In the genomic region with DNA sequence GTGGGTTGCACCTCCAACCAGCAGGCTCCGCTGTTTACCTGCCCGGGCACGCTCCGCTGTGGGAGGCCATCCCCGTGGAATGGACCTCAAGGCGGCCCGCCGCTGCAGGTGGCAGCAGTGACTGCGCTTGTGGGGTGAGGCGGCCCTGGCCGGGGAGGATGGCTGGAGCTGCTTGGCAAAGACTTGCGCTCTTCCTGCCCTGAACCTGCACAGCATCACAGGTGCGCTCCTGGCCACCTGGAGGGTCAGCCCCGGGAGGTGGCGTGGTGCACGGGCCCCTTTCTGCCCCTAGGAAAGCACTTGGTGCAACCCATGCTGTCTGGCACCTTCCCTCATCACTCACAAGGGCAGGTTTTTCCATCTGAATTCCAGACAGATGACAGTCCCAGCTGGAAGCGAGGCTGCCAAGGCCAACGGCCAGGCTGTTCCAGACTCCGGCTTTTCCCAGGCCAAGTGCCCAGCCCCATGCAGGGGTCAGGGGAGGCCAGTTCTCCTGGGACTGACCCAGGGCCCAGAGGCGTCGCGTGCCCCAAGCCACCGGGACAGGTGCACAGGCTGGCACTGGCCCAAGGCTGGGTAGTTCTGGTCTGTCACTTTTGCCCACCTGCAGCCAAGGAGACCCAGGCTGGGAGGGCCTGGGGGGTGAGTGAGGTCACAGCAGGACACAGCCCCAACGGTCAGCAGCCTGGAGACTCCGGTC, we compare ENCODE assay signal across 1 cellular context.
TF ChIP-seq lines count a peak whose summit lies in the region.

No MANE protein-coding gene starts in this region.

TF ChIP-seq in HepG2, 621 proteins besides CTCF, POLR2A, EP300 and RAD21 (continued from another document and continues in another):
- TF ChIP-seq, protein P1, sequence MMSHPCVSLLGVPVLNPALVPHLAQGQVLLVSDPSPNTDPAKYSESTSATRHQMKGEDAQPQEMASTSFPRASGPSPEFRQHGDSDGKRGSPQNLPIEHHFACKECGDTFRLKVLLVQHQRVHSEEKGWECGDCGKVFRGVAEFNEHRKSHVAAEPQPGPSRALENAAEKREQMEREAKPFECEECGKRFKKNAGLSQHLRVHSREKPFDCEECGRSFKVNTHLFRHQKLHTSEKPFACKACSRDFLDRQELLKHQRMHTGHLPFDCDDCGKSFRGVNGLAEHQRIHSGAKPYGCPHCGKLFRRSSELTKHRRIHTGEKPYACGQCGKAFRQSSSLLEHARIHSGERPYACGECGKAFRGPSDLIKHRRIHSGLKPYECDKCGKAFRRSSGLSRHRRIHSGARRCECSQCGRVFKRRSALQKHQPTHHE (CRISPR knock-in tag; IDR thresholded peaks at IDR 0.05; ENCODE audit: borderline replicate concordance), result 0 out of 2 replicates have a peak, but pooled peaks have one; percentile 55
- peak; percentile 47; the same call in 1 of the 2 replicates for TF ChIP-seq IKZF5 (CRISPR knock-in tag; IDR thresholded peaks at IDR 0.05)
- TF ChIP-seq, protein P2, sequence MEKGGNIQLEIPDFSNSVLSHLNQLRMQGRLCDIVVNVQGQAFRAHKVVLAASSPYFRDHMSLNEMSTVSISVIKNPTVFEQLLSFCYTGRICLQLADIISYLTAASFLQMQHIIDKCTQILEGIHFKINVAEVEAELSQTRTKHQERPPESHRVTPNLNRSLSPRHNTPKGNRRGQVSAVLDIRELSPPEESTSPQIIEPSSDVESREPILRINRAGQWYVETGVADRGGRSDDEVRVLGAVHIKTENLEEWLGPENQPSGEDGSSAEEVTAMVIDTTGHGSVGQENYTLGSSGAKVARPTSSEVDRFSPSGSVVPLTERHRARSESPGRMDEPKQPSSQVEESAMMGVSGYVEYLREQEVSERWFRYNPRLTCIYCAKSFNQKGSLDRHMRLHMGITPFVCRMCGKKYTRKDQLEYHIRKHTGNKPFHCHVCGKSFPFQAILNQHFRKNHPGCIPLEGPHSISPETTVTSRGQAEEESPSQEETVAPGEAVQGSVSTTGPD (CRISPR knock-in tag; IDR thresholded peaks at IDR 0.05), result no peak
- TF ChIP-seq RXRA (CRISPR knock-in tag; IDR thresholded peaks at IDR 0.05), result peak; percentile 99
- TF ChIP-seq MIER2 (CRISPR knock-in tag; IDR thresholded peaks at IDR 0.05), result peak; percentile 50; the same call in 1 of the 2 replicates
- TF ChIP-seq ZNF709 (CRISPR knock-in tag; IDR thresholded peaks at IDR 0.05), result no peak
- peak; percentile 50; the same call in 1 of the 2 replicates for TF ChIP-seq ZNF12 (CRISPR knock-in tag; IDR thresholded peaks at IDR 0.05)
- TF ChIP-seq BORCS8-MEF2B (CRISPR knock-in tag; IDR thresholded peaks at IDR 0.05), result peak; percentile 42; the same call in 1 of the 2 replicates
- TF ChIP-seq ZNF121 (CRISPR knock-in tag; IDR thresholded peaks at IDR 0.05), result no peak
- TF ChIP-seq, protein P3, sequence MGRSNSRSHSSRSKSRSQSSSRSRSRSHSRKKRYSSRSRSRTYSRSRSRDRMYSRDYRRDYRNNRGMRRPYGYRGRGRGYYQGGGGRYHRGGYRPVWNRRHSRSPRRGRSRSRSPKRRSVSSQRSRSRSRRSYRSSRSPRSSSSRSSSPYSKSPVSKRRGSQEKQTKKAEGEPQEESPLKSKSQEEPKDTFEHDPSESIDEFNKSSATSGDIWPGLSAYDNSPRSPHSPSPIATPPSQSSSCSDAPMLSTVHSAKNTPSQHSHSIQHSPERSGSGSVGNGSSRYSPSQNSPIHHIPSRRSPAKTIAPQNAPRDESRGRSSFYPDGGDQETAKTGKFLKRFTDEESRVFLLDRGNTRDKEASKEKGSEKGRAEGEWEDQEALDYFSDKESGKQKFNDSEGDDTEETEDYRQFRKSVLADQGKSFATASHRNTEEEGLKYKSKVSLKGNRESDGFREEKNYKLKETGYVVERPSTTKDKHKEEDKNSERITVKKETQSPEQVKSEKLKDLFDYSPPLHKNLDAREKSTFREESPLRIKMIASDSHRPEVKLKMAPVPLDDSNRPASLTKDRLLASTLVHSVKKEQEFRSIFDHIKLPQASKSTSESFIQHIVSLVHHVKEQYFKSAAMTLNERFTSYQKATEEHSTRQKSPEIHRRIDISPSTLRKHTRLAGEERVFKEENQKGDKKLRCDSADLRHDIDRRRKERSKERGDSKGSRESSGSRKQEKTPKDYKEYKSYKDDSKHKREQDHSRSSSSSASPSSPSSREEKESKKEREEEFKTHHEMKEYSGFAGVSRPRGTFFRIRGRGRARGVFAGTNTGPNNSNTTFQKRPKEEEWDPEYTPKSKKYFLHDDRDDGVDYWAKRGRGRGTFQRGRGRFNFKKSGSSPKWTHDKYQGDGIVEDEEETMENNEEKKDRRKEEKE (IDR thresholded peaks at IDR 0.05), result no peak
- TF ChIP-seq ARHGAP35 (CRISPR knock-in tag; IDR thresholded peaks at IDR 0.05; ENCODE audit: borderline replicate concordance), result peak; percentile 47
- TF ChIP-seq HOXA5 (CRISPR knock-in tag; IDR thresholded peaks at IDR 0.05), result peak; percentile 8; the same call in 1 of the 2 replicates
- TF ChIP-seq AHR (CRISPR knock-in tag; IDR thresholded peaks at IDR 0.05), result no peak
- TF ChIP-seq TGIF2 (CRISPR knock-in tag; IDR thresholded peaks at IDR 0.05), result no peak
- TF ChIP-seq SRSF4 (IDR thresholded peaks at IDR 0.05; ENCODE audit: low read depth, low read length, poor library complexity, severe bottlenecking), result no peak
- TF ChIP-seq MLLT10 (CRISPR knock-in tag; IDR thresholded peaks at IDR 0.05), result no peak
- TF ChIP-seq ZNF782 (CRISPR knock-in tag; IDR thresholded peaks at IDR 0.05; ENCODE audit: borderline replicate concordance), result 0 out of 2 replicates have a peak, but pooled peaks have one; percentile 12
- no peak for TF ChIP-seq ZFP41 (CRISPR knock-in tag; IDR thresholded peaks at IDR 0.05; ENCODE audit: borderline replicate concordance)
- TF ChIP-seq ZBTB1 (CRISPR knock-in tag; IDR thresholded peaks at IDR 0.05; ENCODE audit: borderline replicate concordance), result no peak
- TF ChIP-seq ZNF124 (CRISPR knock-in tag; IDR thresholded peaks at IDR 0.05), result no peak
- peak; percentile 58; the same call in 1 of the 2 replicates for TF ChIP-seq ZNF318 (CRISPR knock-in tag; IDR thresholded peaks at IDR 0.05)
- TF ChIP-seq PRPF4 (IDR thresholded peaks at IDR 0.05; ENCODE audit: low read depth, low read length, poor library complexity, severe bottlenecking), result no peak
- TF ChIP-seq PAF1 (CRISPR knock-in tag; IDR thresholded peaks at IDR 0.05), result no peak
- TF ChIP-seq SNRNP70 (IDR thresholded peaks at IDR 0.05; ENCODE audit: low read depth, low read length), result no peak
- no peak for TF ChIP-seq ZNF777 (CRISPR knock-in tag; IDR thresholded peaks at IDR 0.05)
- TF ChIP-seq, protein P4, sequence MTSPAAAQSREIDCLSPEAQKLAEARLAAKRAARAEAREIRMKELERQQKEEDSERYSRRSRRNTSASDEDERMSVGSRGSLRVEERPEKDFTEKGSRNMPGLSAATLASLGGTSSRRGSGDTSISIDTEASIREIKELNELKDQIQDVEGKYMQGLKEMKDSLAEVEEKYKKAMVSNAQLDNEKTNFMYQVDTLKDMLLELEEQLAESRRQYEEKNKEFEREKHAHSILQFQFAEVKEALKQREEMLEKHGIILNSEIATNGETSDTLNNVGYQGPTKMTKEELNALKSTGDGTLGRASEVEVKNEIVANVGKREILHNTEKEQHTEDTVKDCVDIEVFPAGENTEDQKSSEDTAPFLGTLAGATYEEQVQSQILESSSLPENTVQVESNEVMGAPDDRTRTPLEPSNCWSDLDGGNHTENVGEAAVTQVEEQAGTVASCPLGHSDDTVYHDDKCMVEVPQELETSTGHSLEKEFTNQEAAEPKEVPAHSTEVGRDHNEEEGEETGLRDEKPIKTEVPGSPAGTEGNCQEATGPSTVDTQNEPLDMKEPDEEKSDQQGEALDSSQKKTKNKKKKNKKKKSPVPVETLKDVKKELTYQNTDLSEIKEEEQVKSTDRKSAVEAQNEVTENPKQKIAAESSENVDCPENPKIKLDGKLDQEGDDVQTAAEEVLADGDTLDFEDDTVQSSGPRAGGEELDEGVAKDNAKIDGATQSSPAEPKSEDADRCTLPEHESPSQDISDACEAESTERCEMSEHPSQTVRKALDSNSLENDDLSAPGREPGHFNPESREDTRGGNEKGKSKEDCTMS (CRISPR knock-in tag; conservative IDR thresholded peaks at IDR 0.05), result no peak
- TF ChIP-seq ZNF773 (CRISPR knock-in tag; IDR thresholded peaks at IDR 0.05; ENCODE audit: borderline replicate concordance), result peak; percentile 46; the same call in 1 of the 2 replicates
- TF ChIP-seq, protein P5, sequence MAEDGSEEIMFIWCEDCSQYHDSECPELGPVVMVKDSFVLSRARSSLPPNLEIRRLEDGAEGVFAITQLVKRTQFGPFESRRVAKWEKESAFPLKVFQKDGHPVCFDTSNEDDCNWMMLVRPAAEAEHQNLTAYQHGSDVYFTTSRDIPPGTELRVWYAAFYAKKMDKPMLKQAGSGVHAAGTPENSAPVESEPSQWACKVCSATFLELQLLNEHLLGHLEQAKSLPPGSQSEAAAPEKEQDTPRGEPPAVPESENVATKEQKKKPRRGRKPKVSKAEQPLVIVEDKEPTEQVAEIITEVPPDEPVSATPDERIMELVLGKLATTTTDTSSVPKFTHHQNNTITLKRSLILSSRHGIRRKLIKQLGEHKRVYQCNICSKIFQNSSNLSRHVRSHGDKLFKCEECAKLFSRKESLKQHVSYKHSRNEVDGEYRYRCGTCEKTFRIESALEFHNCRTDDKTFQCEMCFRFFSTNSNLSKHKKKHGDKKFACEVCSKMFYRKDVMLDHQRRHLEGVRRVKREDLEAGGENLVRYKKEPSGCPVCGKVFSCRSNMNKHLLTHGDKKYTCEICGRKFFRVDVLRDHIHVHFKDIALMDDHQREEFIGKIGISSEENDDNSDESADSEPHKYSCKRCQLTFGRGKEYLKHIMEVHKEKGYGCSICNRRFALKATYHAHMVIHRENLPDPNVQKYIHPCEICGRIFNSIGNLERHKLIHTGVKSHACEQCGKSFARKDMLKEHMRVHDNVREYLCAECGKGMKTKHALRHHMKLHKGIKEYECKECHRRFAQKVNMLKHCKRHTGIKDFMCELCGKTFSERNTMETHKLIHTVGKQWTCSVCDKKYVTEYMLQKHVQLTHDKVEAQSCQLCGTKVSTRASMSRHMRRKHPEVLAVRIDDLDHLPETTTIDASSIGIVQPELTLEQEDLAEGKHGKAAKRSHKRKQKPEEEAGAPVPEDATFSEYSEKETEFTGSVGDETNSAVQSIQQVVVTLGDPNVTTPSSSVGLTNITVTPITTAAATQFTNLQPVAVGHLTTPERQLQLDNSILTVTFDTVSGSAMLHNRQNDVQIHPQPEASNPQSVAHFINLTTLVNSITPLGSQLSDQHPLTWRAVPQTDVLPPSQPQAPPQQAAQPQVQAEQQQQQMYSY (CRISPR knock-in tag; IDR thresholded peaks at IDR 0.05), result 0 out of 2 replicates have a peak, but pooled peaks have one; percentile 13
- TF ChIP-seq FOXC1 (CRISPR knock-in tag; IDR thresholded peaks at IDR 0.05; ENCODE audit: borderline replicate concordance), result no peak; the same call in 1 of the 2 replicates
- no peak for TF ChIP-seq SMARCE1 (IDR thresholded peaks at IDR 0.05; ENCODE audit: borderline replicate concordance)
